Comparison of ENCODE assay signal across 10 cellular contexts in genomic region chr19:54470276-54470887, GRCh38. TPM values are rescaled to one million over a fixed set of nuclear protein-coding genes. Genes with fewer than 3 reads are reported as not detected.
DNase-seq lines count a peak whose midpoint lies in the region; ATAC-seq and TF ChIP-seq lines count a peak whose summit lies in the region.
"Had no signal": no experiment of that assay in that cellular context is flagged by ENCODE, and none has a peak within 500 bp of the region (broad histone marks: within the 10 kb centered on the region; RNA-seq: fewer than 3 reads in every experiment).

No MANE protein-coding gene starts in this region.

- no peak for TF ChIP-seq POLR2A in esophagus squamous epithelium (IDR thresholded peaks at IDR 0.05)

- WGBS in HUES64, result 87% methylated on average over 10 of the region's 10 CpGs
- WGBS in esophagus squamous epithelium, 2 donors, result 71 to 74% methylated on average over 10 of the region's 10 CpGs

- H2AFZ ChIP-seq in parathyroid adenoma, result no peak overlapping the region

- H3K36me3 ChIP-seq in HUES64 (ENCODE audit: insufficient read depth, low read length) (no peaks in the 10 kb centered on the region), esophagus squamous epithelium (no peaks in the 10 kb centered on the region), parathyroid adenoma (ENCODE audit: control insufficient read depth, insufficient read depth, low read length) (no peaks in the 10 kb centered on the region)
- H3K36me3 ChIP-seq: neutrophil had no signal

- H3K4me3 ChIP-seq in AG04449 (ENCODE audit: low read depth, low read length) (peak overlapping the region; percentile 59; the same call in 1 of the 2 replicates), HUES64 (ENCODE audit: low read length) (peak overlapping the region; percentile 48), esophagus squamous epithelium (peak overlapping the region; percentile 56 to 72 (median 59)), parathyroid adenoma (ENCODE audit: low read depth, low read length) (no peak overlapping the region)

- 0 out of 2 replicates have a peak overlapping the region, but pooled peaks have one; percentile 64 for H3K9ac ChIP-seq in HUES64 (ENCODE audit: low read depth, low read length)
- H3K9ac ChIP-seq in parathyroid adenoma, result no peak overlapping the region

- H3K27ac ChIP-seq in HUES64 (ENCODE audit: low read depth, low read length) (no peak overlapping the region), esophagus squamous epithelium (peak overlapping the region; percentile 82 to 88 (median 84)), parathyroid adenoma (no peak overlapping the region)
- H3K27ac ChIP-seq: neutrophil had no signal

- H3K9me3 ChIP-seq in HUES64 (ENCODE audit: insufficient read depth, low read depth, low read length), result no peaks in the 10 kb centered on the region
- no peaks in the 10 kb centered on the region for H3K9me3 ChIP-seq in esophagus squamous epithelium
- no peaks in the 10 kb centered on the region for H3K9me3 ChIP-seq in parathyroid adenoma (ENCODE audit: control insufficient read depth, low read length)
- H3K9me3 ChIP-seq: neutrophil had no signal

- intact Hi-C loops in esophagus squamous epithelium (cut with DNase I), result no loop called here

- H3K4me2 ChIP-seq in parathyroid adenoma (ENCODE audit: low read length), result peak overlapping the region; percentile 76

- no peak for TF ChIP-seq CTCF in AG04449 (IDR thresholded peaks at IDR 0.05; ENCODE audit: insufficient read depth, low read length, missing control alignments)
- no peak for TF ChIP-seq CTCF in esophagus squamous epithelium (IDR thresholded peaks at IDR 0.05)
- TF ChIP-seq CTCF in parathyroid adenoma (IDR thresholded peaks at IDR 0.05), result no peak

- peaks cover 10% of the 10 kb centered on the region; the same call in 1 of the 2 replicates for H3K4me1 ChIP-seq in HUES64 (ENCODE audit: insufficient read depth, low read length)
- peaks cover 18 to 52% (median 26%) of the 10 kb centered on the region in 3 donors for H3K4me1 ChIP-seq in esophagus squamous epithelium
- peaks cover 5% of the 10 kb centered on the region for H3K4me1 ChIP-seq in parathyroid adenoma

- POLR2A ChIA-PET in AG04449 (lab: Yijun Ruan, JAX), result no interaction called here

- no peak for DNase-seq in AG04449 (ENCODE audit: low read depth, low spot score)
- no peak for DNase-seq in esophagus squamous epithelium (lab: John Stamatoyannopoulos, UW)

- ATAC-seq in GM21723 (IDR thresholded peaks at IDR 0.05; ENCODE audit: unreplicated experiment), result no peak
- no peak for ATAC-seq in GM19455 (IDR thresholded peaks at IDR 0.05; ENCODE audit: unreplicated experiment)
- no peak for ATAC-seq in GM18907 (IDR thresholded peaks at IDR 0.05; ENCODE audit: unreplicated experiment)
- ATAC-seq in GM18520 (IDR thresholded peaks at IDR 0.05; ENCODE audit: unreplicated experiment), result no peak

- H3K79me2 ChIP-seq in parathyroid adenoma, result no peaks in the 10 kb centered on the region

- CTCF ChIA-PET in AG04449 (lab: Yijun Ruan, JAX), result interaction anchor here (0.9 to 1.7 kb wide), 3 partner anchors 9 to 618 kb away, joined by 3 read pairs; no protein-coding TSS in a partner anchor

- peaks cover 28% of the 10 kb centered on the region for H3K27me3 ChIP-seq in HUES64 (ENCODE audit: insufficient read depth, low read length)
- H3K27me3 ChIP-seq in esophagus squamous epithelium, result peaks cover 0 to 38% (median 0%) of the 10 kb centered on the region in 4 donors
- no peaks in the 10 kb centered on the region for H3K27me3 ChIP-seq in parathyroid adenoma (ENCODE audit: control insufficient read depth, insufficient read depth, low read length)

RNA-seq across cellular contexts. Expression of gene CDC42EP5, which starts 2.7 kb away (rescaled TPM):
- 1.2 TPM for polyA plus RNA-seq in HUES64 (2013, experiment 1 of 2)
- polyA plus RNA-seq in HUES64 (2013, experiment 2 of 2), result 2.9 TPM
- 10 to 100 TPM in 2 of 4 donors, 1 to 10 TPM in 2; 6.0 to 39.4 (median 9.8) TPM for total RNA-seq in esophagus squamous epithelium

RNA-seq across cellular contexts. Expression of gene LENG9, which starts 6.8 kb away (rescaled TPM):
- 0.60 TPM for polyA plus RNA-seq in HUES64 (2013, experiment 1 of 2)
- polyA plus RNA-seq in HUES64 (2013, experiment 2 of 2), result 0.51 TPM
- total RNA-seq in esophagus squamous epithelium, result 10 to 100 TPM in 2 of 4 donors, 1 to 10 TPM in 2; 8.1 to 13.1 (median 10.1) TPM

RNA-seq across cellular contexts. Expression of gene LENG8, which starts 21.4 kb away (rescaled TPM):
- polyA plus RNA-seq in HUES64 (2013, experiment 1 of 2), result 50.6 TPM
- 50.8 TPM for polyA plus RNA-seq in HUES64 (2013, experiment 2 of 2)
- total RNA-seq in esophagus squamous epithelium, result 10 to 100 TPM; 22.9 to 95.2 (median 49.6) TPM

RNA-seq across cellular contexts. Expression of gene LAIR2, which starts 32.2 kb away (rescaled TPM):
- polyA plus RNA-seq in HUES64 (2013, experiment 1 of 2), result not detected
- polyA plus RNA-seq in HUES64 (2013, experiment 2 of 2), result not detected
- total RNA-seq in esophagus squamous epithelium, result not detected
- total RNA-seq: cerebellum had no signal

RNA-seq across cellular contexts. Expression of gene TTYH1, which starts 55.1 kb away (rescaled TPM):
- polyA plus RNA-seq in HUES64 (2013, experiment 1 of 2), result 33.4 TPM
- polyA plus RNA-seq in HUES64 (2013, experiment 2 of 2), result 48.4 TPM
- 1 to 10 TPM in 2 of 4 donors, under 1 TPM in 1, not detected in 1; 0.44 to 4.4 (median 2.0) TPM for total RNA-seq in esophagus squamous epithelium

Comparison
In these comparisons a context has a peak if more than half of its experiments do, and no peak if none do; other contexts are left out.
1. H3K27ac ChIP-seq: peak in esophagus squamous epithelium (4 of 4); none in HUES64 (single experiment) and parathyroid adenoma (single experiment).